ENCODE assay signal across 20 cellular contexts in genomic region chrX:115911967-115912366, GRCh38.
DNase-seq lines count a peak whose midpoint lies in the region; ATAC-seq and TF ChIP-seq lines count a peak whose summit lies in the region.
"Had no signal": no experiment of that assay in that cellular context is flagged by ENCODE, and none has a peak within 500 bp of the region (broad histone marks: within the 10 kb centered on the region; RNA-seq: fewer than 3 reads in every experiment).

No MANE protein-coding gene starts in this region.

- H3K4me3 Mint-ChIP-seq in WTC11, result no peak overlapping the region
- H3K4me3 Mint-ChIP-seq in stimulated activated memory B cell treated with anti-CD40 and anti-IgM and Interleukin-4, amounts not matched to agents 10 μg/mL and 1 μg/mL and 100 μg/mL, for 72 hours, result no peak overlapping the region
- H3K4me3 Mint-ChIP-seq: B cell; CD4-positive, alpha-beta memory T cell had no signal

- CTCF ChIA-PET in WTC11 (lab: Charles Lee), result no interaction called here

- no peak for DNase-seq in WTC11 (ENCODE audit: low spot score)
- no peak for DNase-seq in GM13976 (ENCODE audit: low spot score)
- DNase-seq: Calu3; CD4-positive, alpha-beta memory T cell; GF-D8; NCI-H1694 treated with DMSO at 0.1 percent for 48 hours; NCI-H2107; NCI-H510A treated with DMSO at 0.1 percent for 48 hours; NCI-H774; SIG-M5 had no signal

- peaks cover 0 to 25% (median 15%) of the 10 kb centered on the region in 10 experiments; a peak in 12 of 20 replicates for H3K4me1 ChIP-seq in BLaER1 treated with 17β-estradiol and CSF1 and Interleukin-3, amounts not matched to agents 10 nM and 100 nM

- H3K9me3 ChIP-seq in BLaER1 treated with 17β-estradiol and CSF1 and Interleukin-3, amounts not matched to agents 10 nM and 100 nM (replicated peaks in 1 of 11), result peaks cover 16 to 87% (median 39%) of the 10 kb centered on the region in 11 experiments

- peak overlapping the region in 7 of 11 experiments; percentile 19 to 71 (median 50); a peak in 13 of 22 replicates for H3K4me2 ChIP-seq in BLaER1 treated with 17β-estradiol and CSF1 and Interleukin-3, amounts not matched to agents 10 nM and 100 nM

- no peaks in the 10 kb centered on the region for H3K36me3 ChIP-seq in BLaER1 treated with 17β-estradiol and CSF1 and Interleukin-3, amounts not matched to agents 10 nM and 100 nM

- peaks cover 10% of the 10 kb centered on the region for H3K9me3 Mint-ChIP-seq in WTC11
- H3K9me3 Mint-ChIP-seq in stimulated activated memory B cell treated with anti-CD40 and anti-IgM and Interleukin-4, amounts not matched to agents 10 μg/mL and 1 μg/mL and 100 μg/mL, for 72 hours, result peaks cover 3% of the 10 kb centered on the region

- H3K27me3 Mint-ChIP-seq in WTC11 (ENCODE audit: low read depth), result peaks cover 41% of the 10 kb centered on the region
- no peaks in the 10 kb centered on the region for H3K27me3 Mint-ChIP-seq in stimulated activated memory B cell treated with anti-CD40 and anti-IgM and Interleukin-4, amounts not matched to agents 10 μg/mL and 1 μg/mL and 100 μg/mL, for 72 hours
- H3K27me3 Mint-ChIP-seq: CD4-positive, alpha-beta memory T cell had no signal

- POLR2A ChIA-PET in WTC11 (lab: Charles Lee), result no interaction called here

- peaks cover 18% of the 10 kb centered on the region for H3K36me3 Mint-ChIP-seq in WTC11
- H3K36me3 Mint-ChIP-seq in stimulated activated memory B cell treated with anti-CD40 and anti-IgM and Interleukin-4, amounts not matched to agents 10 μg/mL and 1 μg/mL and 100 μg/mL, for 72 hours, result no peaks in the 10 kb centered on the region
- H3K36me3 Mint-ChIP-seq: CD4-positive, alpha-beta memory T cell had no signal

- no peak overlapping the region for H3K9ac ChIP-seq in BLaER1 treated with 17β-estradiol and CSF1 and Interleukin-3, amounts not matched to agents 10 nM and 100 nM

- H3K27me3 ChIP-seq in BLaER1 treated with 17β-estradiol and CSF1 and Interleukin-3, amounts not matched to agents 10 nM and 100 nM, result peaks cover 21 to 68% (median 43%) of the 10 kb centered on the region in 11 experiments

- H3K27ac Mint-ChIP-seq in WTC11, result no peak overlapping the region
- no peak overlapping the region for H3K27ac Mint-ChIP-seq in stimulated activated memory B cell treated with anti-CD40 and anti-IgM and Interleukin-4, amounts not matched to agents 10 μg/mL and 1 μg/mL and 100 μg/mL, for 72 hours
- H3K27ac Mint-ChIP-seq: B cell; CD4-positive, alpha-beta memory T cell had no signal

- H3K27ac ChIP-seq in BLaER1 treated with 17β-estradiol and CSF1 and Interleukin-3, amounts not matched to agents 10 nM and 100 nM, result no peak overlapping the region
- H3K27ac ChIP-seq: RWPE1 had no signal

- H3K4me1 Mint-ChIP-seq in WTC11, result peaks cover 39% of the 10 kb centered on the region
- no peaks in the 10 kb centered on the region for H3K4me1 Mint-ChIP-seq in stimulated activated memory B cell treated with anti-CD40 and anti-IgM and Interleukin-4, amounts not matched to agents 10 μg/mL and 1 μg/mL and 100 μg/mL, for 72 hours
- H3K4me1 Mint-ChIP-seq: CD4-positive, alpha-beta memory T cell had no signal

- TF ChIP-seq CTCF in WTC11 (IDR thresholded peaks at IDR 0.05) (no peak), GM13976 (IDR thresholded peaks at IDR 0.05; ENCODE audit: borderline replicate concordance, control extremely low read depth, extremely low read depth, insufficient read depth, missing control alignments) (no peak)

- H3K4me3 ChIP-seq in BLaER1 treated with 17β-estradiol and CSF1 and Interleukin-3, amounts not matched to agents 10 nM and 100 nM, result no peak overlapping the region
- H3K4me3 ChIP-seq: GM12878 had no signal

- in situ Hi-C loops in GM13976 (cut with MboI; ENCODE audit: low sequenced_read_pairs, unreplicated experiment), result no loop called here

- peak; percentile 4 for ATAC-seq in GM19455 (IDR thresholded peaks at IDR 0.05; ENCODE audit: unreplicated experiment)
- peak; percentile 4 for ATAC-seq in HG03025 (IDR thresholded peaks at IDR 0.05; ENCODE audit: low FRiP score, unreplicated experiment)
- ATAC-seq in WTC11, result no peak; the same call in 1 of the 2 replicates
- no peak for ATAC-seq in stimulated activated memory B cell treated with anti-CD40 and anti-IgM and Interleukin-4, amounts not matched to agents 10 μg/mL and 1 μg/mL and 100 μg/mL, for 72 hours
- ATAC-seq in HG03039 (IDR thresholded peaks at IDR 0.05; ENCODE audit: unreplicated experiment), result no peak
- ATAC-seq in GM18858 (IDR thresholded peaks at IDR 0.05; ENCODE audit: unreplicated experiment), result no peak
- ATAC-seq: PC-3 had no signal

- H4K20me1 ChIP-seq in BLaER1 treated with 17β-estradiol and CSF1 and Interleukin-3, amounts not matched to agents 10 nM and 100 nM, result no peaks in the 10 kb centered on the region; a peak in 1 of 22 replicates

TF ChIP-seq in WTC11, 78 proteins besides CTCF, POLR2A, EP300 and RAD21:
- TF ChIP-seq AR (CRISPR knock-in tag; IDR thresholded peaks at IDR 0.05) (0 out of 2 replicates have a peak, but pooled peaks have one; percentile 46), ZNF138 (CRISPR knock-in tag; conservative IDR thresholded peaks at IDR 0.05) (no peak)
TF ChIP-seq in WTC11: peak in this region for 1.

Comparison
In these comparisons a context has a peak if more than half of its experiments do, and no peak if none do; other contexts are left out.
1. ATAC-seq: peak in GM19455 (single experiment) and HG03025 (single experiment); none in WTC11 (single experiment), stimulated activated memory B cell treated with anti-CD40 and anti-IgM and Interleukin-4, amounts not matched to agents 10 μg/mL and 1 μg/mL and 100 μg/mL, for 72 hours (single experiment), HG03039 (single experiment) and GM18858 (single experiment).